Comparison of ENCODE assay signal across 18 cellular contexts in the genomic region with DNA sequence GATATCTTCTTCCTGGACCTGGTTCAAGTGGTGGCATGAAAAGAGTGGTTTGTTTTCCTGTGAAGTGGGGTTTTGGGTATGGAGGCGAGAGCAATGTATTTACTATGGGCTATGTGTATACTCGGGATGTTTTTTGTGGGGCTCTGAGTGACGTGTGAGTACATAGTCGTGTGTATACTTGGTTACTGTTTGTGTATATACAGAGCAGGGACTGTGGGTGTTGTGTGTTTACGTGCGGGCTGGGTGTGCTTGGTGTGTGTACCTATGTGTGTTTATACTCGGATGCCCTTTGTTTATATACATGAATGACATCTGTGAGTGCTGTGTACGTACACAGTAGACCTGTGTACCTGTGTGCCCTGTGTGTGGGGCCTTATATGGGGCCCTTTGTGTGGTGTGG. TPM values are rescaled to one million over a fixed set of nuclear protein-coding genes. Genes with fewer than 3 reads are reported as not detected.
DNase-seq lines count a peak whose midpoint lies in the region; ATAC-seq and TF ChIP-seq lines count a peak whose summit lies in the region.
"Had no signal": no experiment of that assay in that cellular context is flagged by ENCODE, and none has a peak within 500 bp of the region (broad histone marks: within the 10 kb centered on the region; RNA-seq: fewer than 3 reads in every experiment).

No MANE protein-coding gene starts in this region.

- no peak for TF ChIP-seq POLR2A in body of pancreas (IDR thresholded peaks at IDR 0.05)

- intact Hi-C loops in body of pancreas (cut with DNase I) = loop anchor here (5.0 kb wide), 1 partner anchor 35 kb away; no protein-coding TSS in a partner anchor

- no peak overlapping the region for H3K4me3 Mint-ChIP-seq in activated naive CD8-positive, alpha-beta T cell treated with anti-CD3 and anti-CD28 coated beads for 36 hours

- H3K4me1 Mint-ChIP-seq in activated naive CD8-positive, alpha-beta T cell treated with anti-CD3 and anti-CD28 coated beads for 36 hours = peaks cover under 1% of the 10 kb centered on the region

- H2BK12ac ChIP-seq in mesenchymal stem cell (ENCODE audit: low read length in 2 of 2) = peak overlapping the region in 1 of 2 experiments; percentile 47

- 26 to 28% methylated on average over 8 of the region's 8 CpGs for WGBS in body of pancreas, 2 donors
- WGBS in mesenchymal stem cell = 62% methylated on average over 8 of the region's 8 CpGs

- peak overlapping the region; percentile 2 for H4K8ac ChIP-seq in mesenchymal stem cell (ENCODE audit: low read length)

- peak overlapping the region; percentile 37 for H2AK5ac ChIP-seq in mesenchymal stem cell (ENCODE audit: low read length, severe bottlenecking)

- peak overlapping the region in 1 of 2 experiments; percentile 31 for H3K4ac ChIP-seq in mesenchymal stem cell (ENCODE audit: low read depth in 1 of 2, low read length in 2 of 2)

- no peak overlapping the region for H3K4me2 ChIP-seq in mesenchymal stem cell (ENCODE audit: low read length, poor library complexity, severe bottlenecking)

- H3K27me3 ChIP-seq in HUES6 (ENCODE audit: control insufficient read depth, insufficient read depth, low read length) (no peaks in the 10 kb centered on the region), body of pancreas (no peaks in the 10 kb centered on the region), mesenchymal stem cell (ENCODE audit: control insufficient read depth in 1 of 2, insufficient read depth in 1 of 2, low read length in 2 of 2) (no peaks in the 10 kb centered on the region), stomach smooth muscle (ENCODE audit: control insufficient read depth in 1 of 2, insufficient read depth in 2 of 2, low read length in 2 of 2) (no peaks in the 10 kb centered on the region)

- peak overlapping the region in 1 of 2 experiments; percentile 77 for H3K14ac ChIP-seq in mesenchymal stem cell (ENCODE audit: low read length in 2 of 2)

- peak overlapping the region; percentile 2 for H3K9ac ChIP-seq in HUES6 (ENCODE audit: low read length)
- H3K9ac ChIP-seq in mesenchymal stem cell (ENCODE audit: low read length) = no peak overlapping the region
- peak overlapping the region in 1 of 2 donors; percentile 13 for H3K9ac ChIP-seq in stomach smooth muscle (ENCODE audit: low read length in 2 of 2)

- no peaks in the 10 kb centered on the region for H3K9me3 Mint-ChIP-seq in activated naive CD8-positive, alpha-beta T cell treated with anti-CD3 and anti-CD28 coated beads for 36 hours

- no peaks in the 10 kb centered on the region for H3K27me3 Mint-ChIP-seq in activated naive CD8-positive, alpha-beta T cell treated with anti-CD3 and anti-CD28 coated beads for 36 hours

- no peak overlapping the region for H2BK15ac ChIP-seq in mesenchymal stem cell (ENCODE audit: low read depth, poor library complexity, severe bottlenecking)

- H4K91ac ChIP-seq in mesenchymal stem cell (ENCODE audit: low read length) = no peak overlapping the region

- ATAC-seq in body of pancreas (no peak), HG02840 (IDR thresholded peaks at IDR 0.05; ENCODE audit: low FRiP score, unreplicated experiment) (no peak), GM21825 (IDR thresholded peaks at IDR 0.05; ENCODE audit: unreplicated experiment) (no peak)
- ATAC-seq: Right ventricle myocardium inferior had no signal

- DNase-seq in body of pancreas = no peak
- peak; percentile 64 for DNase-seq in mesenchymal stem cell
- no peak for DNase-seq in activated naive CD8-positive, alpha-beta T cell treated with anti-CD3 and anti-CD28 coated beads for 36 hours
- no peak for DNase-seq in NCI-H748 (lab: John Stamatoyannopoulos, UW; ENCODE audit: unreplicated experiment)
- DNase-seq: activated CD4-positive, CD25-positive, alpha-beta regulatory T cell treated with anti-CD3 and anti-CD28 coated beads, Interleukin-2, amount 50 U/mL, for 72 hours; activated naive CD4-positive, alpha-beta T cell treated with anti-CD3 and anti-CD28 coated beads, Interleukin-2, amount 50 U/mL, for 16 hours; C1 segment of cervical spinal cord; effector CD4-positive, alpha-beta T cell; NCI-H187; NCI-H748 treated with DMSO at 0.1 percent for 48 hours; stimulated activated naive CD4-positive, alpha-beta T cell treated with Interleukin-2 at 50 U/mL for 16 hours; T-helper 2 cell had no signal

- H3K18ac ChIP-seq in mesenchymal stem cell (ENCODE audit: low read depth in 1 of 2, low read length in 2 of 2) = peak overlapping the region; percentile 19 to 38

- H3K23ac ChIP-seq in mesenchymal stem cell (ENCODE audit: low read length in 2 of 2) = no peak overlapping the region

- H2BK120ac ChIP-seq in mesenchymal stem cell (ENCODE audit: low read depth, low read length) = no peak overlapping the region

- peak overlapping the region; percentile 55 for H3K4me3 ChIP-seq in HUES6 (ENCODE audit: low read depth, low read length)
- H3K4me3 ChIP-seq in body of pancreas = no peak overlapping the region
- H3K4me3 ChIP-seq in mesenchymal stem cell (ENCODE audit: insufficient read depth in 1 of 2, low read depth in 1 of 2, low read length in 2 of 2) = no peak overlapping the region
- no peak overlapping the region for H3K4me3 ChIP-seq in stomach smooth muscle (ENCODE audit: low read length in 2 of 2)
- H3K4me3 ChIP-seq: skin epidermis had no signal

- no peak overlapping the region for H2BK5ac ChIP-seq in mesenchymal stem cell (ENCODE audit: low read depth, low read length, poor library complexity, severe bottlenecking)

- peaks cover 51% of the 10 kb centered on the region for H3K79me1 ChIP-seq in mesenchymal stem cell (replicated peaks; ENCODE audit: low read length, poor library complexity, severe bottlenecking)

- no peak overlapping the region for H2AFZ ChIP-seq in mesenchymal stem cell (ENCODE audit: low read depth, low read length)

- H3K9me3 ChIP-seq in HUES6 (ENCODE audit: control insufficient read depth, insufficient read depth, low read depth, low read length) (no peaks in the 10 kb centered on the region), body of pancreas (no peaks in the 10 kb centered on the region), mesenchymal stem cell (ENCODE audit: control insufficient read depth, low read length) (no peaks in the 10 kb centered on the region), stomach smooth muscle (ENCODE audit: control insufficient read depth in 2 of 2, low read length in 2 of 2) (no peaks in the 10 kb centered on the region)

- no peaks in the 10 kb centered on the region for H3K36me3 Mint-ChIP-seq in activated naive CD8-positive, alpha-beta T cell treated with anti-CD3 and anti-CD28 coated beads for 36 hours

- no peak for TF ChIP-seq CTCF in body of pancreas (IDR thresholded peaks at IDR 0.05)

- peaks cover 38% of the 10 kb centered on the region for H3K36me3 ChIP-seq in HUES6 (ENCODE audit: control insufficient read depth, insufficient read depth, low read length)
- peaks cover 4 to 10% of the 10 kb centered on the region in 2 donors for H3K36me3 ChIP-seq in body of pancreas (replicated peaks in 1 of 2; ENCODE audit: insufficient read depth in 1 of 2, low read depth in 2 of 2)
- H3K36me3 ChIP-seq in mesenchymal stem cell (ENCODE audit: control insufficient read depth in 1 of 2, insufficient read depth in 2 of 2, low read depth in 1 of 2, low read length in 2 of 2) = peaks cover 15 to 56% of the 10 kb centered on the region in 2 experiments
- peaks cover 0 to 7% of the 10 kb centered on the region in 2 donors for H3K36me3 ChIP-seq in stomach smooth muscle (ENCODE audit: control insufficient read depth in 2 of 2, insufficient read depth in 2 of 2, low read length in 2 of 2)

- 0 out of 2 replicates have a peak overlapping the region, but pooled peaks have one; percentile 60 for H3K27ac ChIP-seq in HUES6 (ENCODE audit: low read depth, low read length)
- peak overlapping the region in 3 of 4 donors; percentile 62 to 99 (median 68) for H3K27ac ChIP-seq in body of pancreas
- no peak overlapping the region for H3K27ac ChIP-seq in mesenchymal stem cell (ENCODE audit: low read length, poor library complexity, severe bottlenecking)
- peak overlapping the region; percentile 31 for H3K27ac ChIP-seq in stomach smooth muscle (ENCODE audit: low read length)

- no peak overlapping the region for H3K27ac Mint-ChIP-seq in activated naive CD8-positive, alpha-beta T cell treated with anti-CD3 and anti-CD28 coated beads for 36 hours

- peaks cover 60% of the 10 kb centered on the region for H3K4me1 ChIP-seq in HUES6 (ENCODE audit: control insufficient read depth, insufficient read depth, low read length)
- peaks cover 67% of the 10 kb centered on the region for H3K4me1 ChIP-seq in body of pancreas
- H3K4me1 ChIP-seq in mesenchymal stem cell (ENCODE audit: control insufficient read depth, insufficient read depth, low read depth, low read length) = peaks cover 42% of the 10 kb centered on the region
- H3K4me1 ChIP-seq in stomach smooth muscle (ENCODE audit: control insufficient read depth, insufficient read depth, low read length) = peaks cover 29% of the 10 kb centered on the region

RNA-seq across cellular contexts. Expression of a gene that starts 50.0 kb away (rescaled TPM):
- total RNA-seq in body of pancreas = 10 to 100 TPM; 40.2 to 76.8 TPM
- polyA plus RNA-seq in mesenchymal stem cell (2013, experiment 1 of 2) = 121 TPM
- 121 TPM for polyA plus RNA-seq in mesenchymal stem cell (2013, experiment 2 of 2)
- total RNA-seq in activated naive CD8-positive, alpha-beta T cell treated with anti-CD3 and anti-CD28 coated beads for 36 hours = 100 to 1,000 TPM; 250 to 267 TPM

RNA-seq across cellular contexts. Expression of a gene that starts 50.3 kb away (rescaled TPM):
- total RNA-seq in body of pancreas = 10 to 100 TPM; 15.6 to 27.0 TPM
- 11.4 TPM for polyA plus RNA-seq in mesenchymal stem cell (2013, experiment 1 of 2)
- polyA plus RNA-seq in mesenchymal stem cell (2013, experiment 2 of 2) = 11.2 TPM
- total RNA-seq in activated naive CD8-positive, alpha-beta T cell treated with anti-CD3 and anti-CD28 coated beads for 36 hours = 10 to 100 TPM; 24.6 to 28.5 TPM
